1 cellular context compared by ENCODE assay signal in genomic region chr1:179775009-179775408, GRCh38.
TF ChIP-seq lines count a peak whose summit lies in the region.

No MANE protein-coding gene starts in this region.

TF ChIP-seq in HepG2, 621 proteins besides CTCF, POLR2A, EP300 and RAD21 (continued from another document):
- TF ChIP-seq, protein P1, sequence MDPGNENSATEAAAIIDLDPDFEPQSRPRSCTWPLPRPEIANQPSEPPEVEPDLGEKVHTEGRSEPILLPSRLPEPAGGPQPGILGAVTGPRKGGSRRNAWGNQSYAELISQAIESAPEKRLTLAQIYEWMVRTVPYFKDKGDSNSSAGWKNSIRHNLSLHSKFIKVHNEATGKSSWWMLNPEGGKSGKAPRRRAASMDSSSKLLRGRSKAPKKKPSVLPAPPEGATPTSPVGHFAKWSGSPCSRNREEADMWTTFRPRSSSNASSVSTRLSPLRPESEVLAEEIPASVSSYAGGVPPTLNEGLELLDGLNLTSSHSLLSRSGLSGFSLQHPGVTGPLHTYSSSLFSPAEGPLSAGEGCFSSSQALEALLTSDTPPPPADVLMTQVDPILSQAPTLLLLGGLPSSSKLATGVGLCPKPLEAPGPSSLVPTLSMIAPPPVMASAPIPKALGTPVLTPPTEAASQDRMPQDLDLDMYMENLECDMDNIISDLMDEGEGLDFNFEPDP (CRISPR knock-in tag; conservative IDR thresholded peaks at IDR 0.05), result no peak
- TF ChIP-seq NFYC (CRISPR knock-in tag; IDR thresholded peaks at IDR 0.05) (peak; percentile 55), GPBP1L1 (CRISPR knock-in tag; IDR thresholded peaks at IDR 0.05) (no peak), POLR2AphosphoS2 (IDR thresholded peaks at IDR 0.05; ENCODE audit: low read depth, low read length) (no peak), SKI (IDR thresholded peaks at IDR 0.05; ENCODE audit: partially characterized antibody) (no peak), ZNF460 (CRISPR knock-in tag; IDR thresholded peaks at IDR 0.05; ENCODE audit: borderline replicate concordance) (no peak), FOXO1 (CRISPR knock-in tag; IDR thresholded peaks at IDR 0.05) (no peak), ZNF598 (CRISPR knock-in tag; IDR thresholded peaks at IDR 0.05; ENCODE audit: borderline replicate concordance) (no peak), ZNF619 (CRISPR knock-in tag; IDR thresholded peaks at IDR 0.05) (no peak)
